Comparison of ENCODE assay signal across 21 cellular contexts in the genomic region with DNA sequence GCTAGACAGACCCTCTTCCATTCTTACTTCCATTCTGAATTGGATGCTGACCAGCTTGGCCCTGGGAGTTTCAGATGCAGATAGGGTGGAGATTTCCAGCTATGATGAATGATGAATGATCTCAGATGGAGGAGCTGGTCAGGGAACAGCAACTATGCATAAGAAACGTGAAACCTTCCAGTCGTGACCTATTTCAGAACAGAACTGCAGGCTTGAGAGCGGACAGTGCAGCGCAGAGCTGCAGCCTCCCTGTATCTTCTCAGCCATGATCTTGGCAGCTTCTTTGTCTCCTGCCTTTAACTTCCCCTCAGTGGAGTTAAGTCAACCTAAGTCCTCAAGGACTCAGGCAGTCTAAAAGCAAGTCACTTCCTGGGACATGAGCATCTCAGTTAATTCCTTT. TPM values are rescaled to one million over a fixed set of nuclear protein-coding genes. Genes with fewer than 3 reads are reported as not detected.
"Had no signal": no experiment of that assay in that cellular context is flagged by ENCODE, and none has a peak within 500 bp of the region (broad histone marks: within the 10 kb centered on the region; RNA-seq: fewer than 3 reads in every experiment).

No MANE protein-coding gene starts in this region.

- H3K4me3 ChIP-seq: colonic mucosa, hepatocyte, right atrium auricular region, skin epidermis, suprapubic skin had no signal

- H3K4me1 ChIP-seq: colonic mucosa, suprapubic skin had no signal

- H3K4me1 Mint-ChIP-seq: central memory CD8-positive, alpha-beta T cell had no signal

- H3K9me3 ChIP-seq: colonic mucosa, right atrium auricular region, suprapubic skin had no signal

- H3K27ac Mint-ChIP-seq: activated CD4-positive, alpha-beta memory T cell treated with anti-CD3 and anti-CD28 coated beads for 36 hours; activated T-helper 2 cell treated with anti-CD3 and anti-CD28 coated beads, Interferon-gamma antibody, Interleukin-2, Interleukin-4, amounts not matched to agents 10 μg/mL and 5 μg/mL and 100 μg/mL, durations not matched to agents 14 hours and 24 hours and 36 hours; progenitor cell of endocrine pancreas; stimulated activated naive CD8-positive, alpha-beta T cell treated with anti-CD3 and anti-CD28 coated beads, Interleukin-15, Interleukin-2, amounts not matched to agents 100 ng/mL and 50 ng/mL, for 24 hours had no signal

- H3K4me3 Mint-ChIP-seq: activated CD4-positive, alpha-beta memory T cell treated with anti-CD3 and anti-CD28 coated beads for 36 hours; central memory CD8-positive, alpha-beta T cell; stimulated activated naive CD8-positive, alpha-beta T cell treated with anti-CD3 and anti-CD28 coated beads, Interleukin-15, Interleukin-2, amounts not matched to agents 100 ng/mL and 50 ng/mL, for 24 hours had no signal

- H3K4me2 ChIP-seq: hepatocyte had no signal

- H3K27ac ChIP-seq: brain microvascular endothelial cell, colonic mucosa, hepatocyte, skin epidermis, suprapubic skin had no signal

- DNase-seq: activated CD4-positive, alpha-beta memory T cell treated with anti-CD3 and anti-CD28 coated beads for 36 hours; activated naive CD4-positive, alpha-beta T cell treated with Interleukin-2 at 50 U/mL for 16 hours; activated T-cell treated with anti-CD3 and anti-CD28 coated beads, Interleukin-2, amount 50 U/mL, for 1 hour; aorta; brain microvascular endothelial cell; colonic mucosa; occipital lobe; SW 1271; trophoblast cell had no signal

- H3K27me3 ChIP-seq: brain microvascular endothelial cell, colonic mucosa, hepatocyte, right atrium auricular region, suprapubic skin had no signal

- H3K36me3 Mint-ChIP-seq: activated CD4-positive, alpha-beta memory T cell treated with anti-CD3 and anti-CD28 coated beads for 36 hours had no signal

- H3K9me3 Mint-ChIP-seq: activated CD4-positive, alpha-beta memory T cell treated with anti-CD3 and anti-CD28 coated beads for 36 hours; activated T-helper 2 cell treated with anti-CD3 and anti-CD28 coated beads, Interferon-gamma antibody, Interleukin-2, Interleukin-4, amounts not matched to agents 10 μg/mL and 5 μg/mL and 100 μg/mL, durations not matched to agents 14 hours and 24 hours and 36 hours; central memory CD8-positive, alpha-beta T cell; stimulated activated naive CD8-positive, alpha-beta T cell treated with anti-CD3 and anti-CD28 coated beads, Interleukin-15, Interleukin-2, amounts not matched to agents 100 ng/mL and 50 ng/mL, for 24 hours had no signal

- H3K36me3 ChIP-seq: brain microvascular endothelial cell, colonic mucosa, right atrium auricular region, suprapubic skin had no signal

- H2AFZ ChIP-seq: hepatocyte had no signal

RNA-seq across cellular contexts. Expression of gene HAND2, which starts 43.3 kb away (rescaled TPM):
- total RNA-seq: activated CD4-positive, alpha-beta memory T cell treated with anti-CD3 and anti-CD28 coated beads for 36 hours; activated T-helper 2 cell treated with anti-CD3 and anti-CD28 coated beads, Interferon-gamma antibody, Interleukin-2, Interleukin-4, amounts not matched to agents 10 μg/mL and 5 μg/mL and 100 μg/mL, durations not matched to agents 14 hours and 24 hours and 36 hours; glomerular endothelial cell; lung microvascular endothelial cell; occipital lobe; T-helper 2 cell treated with Interferon-gamma antibody and Interleukin-4, amounts not matched to agents 100 ng/mL and 5 ng/mL, for 36 hours had no signal
- polyA plus RNA-seq: neural cell had no signal
